Comparison of ENCODE assay signal across 9 cellular contexts in genomic region chr10:83373659-83374058, GRCh38.
DNase-seq lines count a peak whose midpoint lies in the region; ATAC-seq, FAIRE-seq and TF ChIP-seq lines count a peak whose summit lies in the region.
"Had no signal": no experiment of that assay in that cellular context is flagged by ENCODE, and none has a peak within 500 bp of the region (broad histone marks: within the 10 kb centered on the region; RNA-seq: fewer than 3 reads in every experiment).

No MANE protein-coding gene starts in this region.

- in situ Hi-C loops in GM12878 (cut with MboI): no loop called here

- SMC1A ChIA-PET in GM12878 (lab: Charles Lee; ENCODE audit: uncharacterized antibody, unreplicated experiment): interaction anchor here (0.5 to 1.0 kb wide), 2 partner anchors 504 to 572 kb away, joined by 3 read pairs; no protein-coding TSS in a partner anchor

- no peaks in the 10 kb centered on the region for H4K20me1 ChIP-seq in GM12878 (ENCODE audit: control insufficient read depth, insufficient read depth)

- 28% methylated on average over 2 of the region's 2 CpGs for WGBS in GM12878 (ENCODE audit: insufficient coverage, insufficient replicate concordance, low lambda C conversion rate, missing lambda C conversion rate)

- H3K9ac ChIP-seq in GM12878 (ENCODE audit: control insufficient read depth, insufficient read depth, low read length): no peak overlapping the region

- no peak overlapping the region for H3K4me2 ChIP-seq in GM12878 (ENCODE audit: control insufficient read depth, insufficient read depth)

- DNase-seq in GM10266 (ENCODE audit: extremely low spot score) (peak; percentile 5), MV-4-11 (lab: John Stamatoyannopoulos, UW) (peak; percentile 75), GM12878 (ENCODE audit: low read depth, low spot score) (no peak), medulla oblongata (ENCODE audit: extremely low spot score) (peak; percentile 2), NCI-H1436 treated with DMSO at 0.1 percent for 48 hours (lab: John Stamatoyannopoulos, UW) (no peak), UCSD-AML1 (lab: John Stamatoyannopoulos, UW; ENCODE audit: unreplicated experiment) (no peak)
- DNase-seq in activated effector memory CD4-positive, alpha-beta T cell treated with Interleukin-2 at 50 U/mL for 16 hours: no peak

- peak; percentile 80 for ATAC-seq in GM12878
- ATAC-seq in GM21619 (IDR thresholded peaks at IDR 0.05; ENCODE audit: unreplicated experiment): no peak

- POLR2A ChIA-PET in GM12878 (lab: Charles Lee): no interaction called here

- no peak for FAIRE-seq in GM12878 (lab: Jason Lieb, UNC)

- no peak overlapping the region for H3K4me3 ChIP-seq in GM12878
- H3K4me3 ChIP-seq: HAP-1 had no signal

- H2AFZ ChIP-seq in GM12878 (ENCODE audit: control insufficient read depth, low read depth, low read length): peak overlapping the region; percentile 33

- no peak for TF ChIP-seq POLR2A in GM12878 (IDR thresholded peaks at IDR 0.05; ENCODE audit: low read depth, low read length)

- CTCF ChIA-PET in GM12878 (lab: Yijun Ruan, JAX): interaction anchor here (1.1 kb wide), 1 partner anchor 498 kb away, joined by 3 read pairs; no protein-coding TSS in a partner anchor

- no TSS peak for BruUV-seq in GM12878 (replicated peaks; lab: Mats Ljungman, UMichigan)

- no peaks in the 10 kb centered on the region for H3K79me2 ChIP-seq in GM12878 (ENCODE audit: control insufficient read depth, insufficient read depth, low read length)

- H3K27me3 ChIP-seq in GM12878 (replicated peaks in 1 of 2; ENCODE audit: control insufficient read depth in 2 of 2, insufficient read depth in 2 of 2, low read length in 1 of 2): no peaks in the 10 kb centered on the region

- no peaks in the 10 kb centered on the region for H3K9me3 ChIP-seq in GM12878 (replicated peaks; ENCODE audit: control insufficient read depth, insufficient read depth, low read length)
- H3K9me3 ChIP-seq: HAP-1 had no signal

- intact Hi-C loops in GM12878 (cut with micrococcal nuclease; ENCODE audit: unreplicated experiment): loop anchor here (5.0 kb wide), 1 partner anchor 576 kb away; no protein-coding TSS in a partner anchor

- no peak overlapping the region for H3K27ac ChIP-seq in GM12878 (ENCODE audit: control insufficient read depth, insufficient read depth)

- no peaks in the 10 kb centered on the region for H3K36me3 ChIP-seq in GM12878 (ENCODE audit: control insufficient read depth in 2 of 2, insufficient read depth in 2 of 2, low read length in 1 of 2)
- H3K36me3 ChIP-seq: HAP-1 had no signal

- TF ChIP-seq EP300 in GM12878 (IDR thresholded peaks at IDR 0.05; ENCODE audit: borderline replicate concordance in 1 of 2, control insufficient read depth in 1 of 2, low read depth in 2 of 2, low read length in 2 of 2): no peak

- no peaks in the 10 kb centered on the region for H3K4me1 ChIP-seq in GM12878 (ENCODE audit: control insufficient read depth, insufficient read depth, low read length)
- H3K4me1 ChIP-seq: HAP-1 had no signal

- RAD21 ChIA-PET in GM12878 (lab: Charles Lee; ENCODE audit: unreplicated experiment): no interaction called here

- TF ChIP-seq RAD21 in GM12878 (IDR thresholded peaks at IDR 0.05; ENCODE audit: insufficient read depth, low read depth, low read length): 0 out of 2 replicates have a peak, but pooled peaks have one; percentile 17

- TF ChIP-seq CTCF in GM10266 (IDR thresholded peaks at IDR 0.05; ENCODE audit: control insufficient read depth, insufficient read depth, low read depth, missing control alignments): peak; percentile 18
- TF ChIP-seq CTCF in GM12878 (IDR thresholded peaks at IDR 0.05 in 2 of 3, conservative IDR thresholded peaks at IDR 0.05 in 1 of 3; ENCODE audit: control insufficient read depth in 2 of 3, extremely low read depth in 1 of 3, insufficient read depth in 1 of 3, low read depth in 3 of 3, low read length in 3 of 3): peak; percentile 7 to 30 (median 26); a peak in 4 of 6 replicates

TF ChIP-seq in GM12878, 131 proteins besides CTCF, POLR2A, EP300 and RAD21:
- TF ChIP-seq KLF5 (IDR thresholded peaks at IDR 0.05; ENCODE audit: partially characterized antibody) (no peak), SMC3 (IDR thresholded peaks at IDR 0.05; ENCODE audit: borderline replicate concordance, low read length) (0 out of 2 replicates have a peak, but pooled peaks have one; percentile 25), SPI1 (IDR thresholded peaks at IDR 0.05; ENCODE audit: borderline replicate concordance, insufficient read depth, low read depth, low read length) (peak; percentile 41; the same call in 1 of the 2 replicates)
TF ChIP-seq in GM12878: peak in this region for 2.

Comparison
In these comparisons a context has a peak if more than half of its experiments do, and no peak if none do; other contexts are left out.
1. DNase-seq: peak in GM10266 (single experiment), MV-4-11 (single experiment) and medulla oblongata (single experiment); none in GM12878 (single experiment), NCI-H1436 treated with DMSO at 0.1 percent for 48 hours (single experiment), UCSD-AML1 (single experiment) and activated effector memory CD4-positive, alpha-beta T cell treated with Interleukin-2 at 50 U/mL for 16 hours (single experiment).